Comparison of ENCODE assay signal across 8 cellular contexts in the genomic region with DNA sequence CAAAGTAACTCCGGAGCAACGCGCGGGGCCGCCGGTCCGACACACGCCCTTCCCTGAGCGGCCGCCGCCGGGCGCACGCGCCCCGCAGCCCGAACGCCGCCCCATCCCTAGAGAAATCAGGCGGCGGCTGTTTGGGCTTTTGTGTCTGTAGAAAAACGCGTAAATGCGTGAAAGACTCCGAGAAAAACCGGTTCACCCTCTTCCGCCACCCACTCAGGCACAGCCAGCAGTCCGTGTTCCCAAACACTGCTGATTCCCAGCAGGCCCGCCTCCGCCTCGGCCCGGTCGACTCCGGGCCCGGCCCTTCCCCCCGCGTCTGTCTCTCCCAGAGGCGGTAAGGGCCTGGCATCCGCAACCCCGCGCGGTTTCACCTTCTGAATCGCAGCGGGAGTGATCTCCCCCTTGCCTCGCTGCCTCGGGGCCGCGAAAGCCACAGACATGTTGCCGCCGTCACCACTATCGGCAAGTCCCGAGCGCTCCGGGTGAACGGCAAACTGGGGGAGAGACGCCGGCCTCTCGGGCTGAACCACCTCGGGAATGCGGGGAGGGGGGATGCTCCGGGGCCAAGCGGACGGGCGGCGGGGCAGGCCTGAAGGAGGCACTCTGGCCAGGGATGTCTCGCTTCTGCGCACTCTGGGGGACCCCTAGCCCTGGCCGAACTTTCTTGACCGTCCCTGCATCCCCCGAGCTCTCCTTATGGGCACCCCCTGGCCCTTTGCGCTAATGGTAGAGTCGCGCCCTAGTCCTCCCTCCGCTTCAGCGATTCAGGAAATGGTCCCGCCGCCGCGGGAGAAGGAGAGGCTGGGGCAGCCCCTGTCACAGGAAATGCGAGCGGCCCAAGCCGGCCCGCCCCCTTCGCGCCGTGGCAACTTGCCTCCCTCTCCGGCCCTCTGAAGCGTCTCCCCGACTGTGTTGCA. TPM values are rescaled to one million over a fixed set of nuclear protein-coding genes. Genes with fewer than 3 reads are reported as not detected.
A peak's percentile ranks its signal among the peaks of the same experiment; 100 is the strongest.
DNase-seq lines count a peak whose midpoint lies in the region; ATAC-seq and TF ChIP-seq lines count a peak whose summit lies in the region.

A gene with protein sequence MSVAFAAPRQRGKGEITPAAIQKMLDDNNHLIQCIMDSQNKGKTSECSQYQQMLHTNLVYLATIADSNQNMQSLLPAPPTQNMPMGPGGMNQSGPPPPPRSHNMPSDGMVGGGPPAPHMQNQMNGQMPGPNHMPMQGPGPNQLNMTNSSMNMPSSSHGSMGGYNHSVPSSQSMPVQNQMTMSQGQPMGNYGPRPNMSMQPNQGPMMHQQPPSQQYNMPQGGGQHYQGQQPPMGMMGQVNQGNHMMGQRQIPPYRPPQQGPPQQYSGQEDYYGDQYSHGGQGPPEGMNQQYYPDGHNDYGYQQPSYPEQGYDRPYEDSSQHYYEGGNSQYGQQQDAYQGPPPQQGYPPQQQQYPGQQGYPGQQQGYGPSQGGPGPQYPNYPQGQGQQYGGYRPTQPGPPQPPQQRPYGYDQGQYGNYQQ (minus strand): TSS at position 484 of the 917 bp plus-strand sequence. CDS start 44 bp downstream, at position 440.

- TF ChIP-seq CTCF in MM.1S (IDR thresholded peaks at IDR 0.05; ENCODE audit: low read length) (peak; percentile 11; the same call in 1 of the 2 replicates), foreskin keratinocyte (conservative IDR thresholded peaks at IDR 0.05) (peak; percentile 27)

- H3K4me2 ChIP-seq in MM.1S (ENCODE audit: low read depth, low read length): peak within 1 kb of the TSS; percentile 84

- ATAC-seq in foreskin keratinocyte: peak; percentile 91

- no peaks in the 10 kb centered on the region for H3K9me2 ChIP-seq in MM.1S (replicated peaks; ENCODE audit: insufficient read depth, low read length)

- peaks cover 24% of the 10 kb centered on the region for H3F3A ChIP-seq in MM.1S (ENCODE audit: insufficient read depth, low read length)

- peak; percentile 92 for DNase-seq in G401 (ENCODE audit: low spot score)
- DNase-seq in HAP-1 (ENCODE audit: low spot score in 2 of 2): peak; percentile 88 to 94
- DNase-seq in MM.1S: peak; percentile 96
- DNase-seq in SJCRH30: peak; percentile 89 to 91
- peak; percentile 75 to 84 (median 82) for DNase-seq in activated naive CD4-positive, alpha-beta T cell (lab: John Stamatoyannopoulos, UW)
- DNase-seq in foreskin keratinocyte: peak; percentile 80 to 89

- H3K4me3 ChIP-seq in HAP-1 (peak within 1 kb of the TSS; percentile 99), MM.1S (ENCODE audit: low read length) (peak within 1 kb of the TSS; percentile 100), SJCRH30 (peak within 1 kb of the TSS; percentile 91), neuron (ENCODE audit: low read length) (peak within 1 kb of the TSS; percentile 87), subcutaneous abdominal adipose tissue (ENCODE audit: low read depth in 1 of 5, low read length in 5 of 5) (peak within 1 kb of the TSS; percentile 90 to 97 (median 93))

- no peaks in the 10 kb centered on the region; the same call in 1 of the 2 replicates for H4K20me1 ChIP-seq in MM.1S (ENCODE audit: insufficient read depth, low read length)

- peaks cover 11% of the 10 kb centered on the region for H3K36me3 ChIP-seq in HAP-1 (replicated peaks)
- H3K36me3 ChIP-seq in MM.1S (replicated peaks; ENCODE audit: insufficient read depth, low read length): peaks cover 6% of the 10 kb centered on the region; the same call in 1 of the 2 replicates
- H3K36me3 ChIP-seq in SJCRH30: peaks cover 9% of the 10 kb centered on the region
- peaks cover 17% of the 10 kb centered on the region for H3K36me3 ChIP-seq in neuron (ENCODE audit: insufficient read depth, low read length)
- peaks cover 4 to 13% (median 10%) of the 10 kb centered on the region in 5 donors for H3K36me3 ChIP-seq in subcutaneous abdominal adipose tissue (ENCODE audit: control insufficient read depth in 5 of 5, insufficient read depth in 5 of 5, low read length in 5 of 5)

- H3K4me1 ChIP-seq in HAP-1: peaks cover 20% of the 10 kb centered on the region
- H3K4me1 ChIP-seq in MM.1S (ENCODE audit: low read length): no peaks in the 10 kb centered on the region
- no peaks in the 10 kb centered on the region for H3K4me1 ChIP-seq in SJCRH30
- H3K4me1 ChIP-seq in foreskin keratinocyte: peaks cover 9% of the 10 kb centered on the region
- H3K4me1 ChIP-seq in neuron (ENCODE audit: insufficient read depth, low read length): peaks cover 17% of the 10 kb centered on the region
- H3K4me1 ChIP-seq in subcutaneous abdominal adipose tissue (ENCODE audit: control insufficient read depth in 5 of 5, insufficient read depth in 5 of 5, low read length in 5 of 5): peaks cover 0 to 37% (median 27%) of the 10 kb centered on the region in 5 donors

- peaks cover 49% of the 10 kb centered on the region for H3K79me2 ChIP-seq in MM.1S (ENCODE audit: low read length)

- in situ Hi-C loops in G401 (cut with HindIII; ENCODE audit: low sequenced_read_pairs): no loop called here
- in situ Hi-C loops in HAP-1 (cut with MboI; ENCODE audit: low sequenced_read_pairs): no loop called here

- peak within 1 kb of the TSS; percentile 96 for H3K27ac ChIP-seq in MM.1S (ENCODE audit: low read length)
- peak within 1 kb of the TSS; percentile 95 for H3K27ac ChIP-seq in SJCRH30
- H3K27ac ChIP-seq in foreskin keratinocyte: peak within 1 kb of the TSS; percentile 92
- peak within 1 kb of the TSS; percentile 98 for H3K27ac ChIP-seq in subcutaneous abdominal adipose tissue (ENCODE audit: low read depth, low read length)

- H3K9ac ChIP-seq in MM.1S (ENCODE audit: low read length) (peak within 1 kb of the TSS; percentile 96), subcutaneous abdominal adipose tissue (ENCODE audit: low read length in 5 of 5) (peak within 1 kb of the TSS in 4 of 5 donors; percentile 89 to 96 (median 92))

- no peaks in the 10 kb centered on the region for H3K9me3 ChIP-seq in HAP-1
- H3K9me3 ChIP-seq in MM.1S (replicated peaks; ENCODE audit: insufficient read depth, low read length): no peaks in the 10 kb centered on the region
- H3K9me3 ChIP-seq in SJCRH30 (replicated peaks): no peaks in the 10 kb centered on the region
- no peaks in the 10 kb centered on the region for H3K9me3 ChIP-seq in neuron (ENCODE audit: low read length)
- no peaks in the 10 kb centered on the region for H3K9me3 ChIP-seq in subcutaneous abdominal adipose tissue (ENCODE audit: control insufficient read depth in 5 of 5, low read length in 5 of 5)

- no peaks in the 10 kb centered on the region for H3K27me3 ChIP-seq in HAP-1 (ENCODE audit: low read depth)
- no peaks in the 10 kb centered on the region for H3K27me3 ChIP-seq in MM.1S (replicated peaks; ENCODE audit: insufficient read depth, low read length)
- no peaks in the 10 kb centered on the region for H3K27me3 ChIP-seq in SJCRH30
- no peaks in the 10 kb centered on the region for H3K27me3 ChIP-seq in foreskin keratinocyte
- peaks cover 2% of the 10 kb centered on the region for H3K27me3 ChIP-seq in neuron (ENCODE audit: insufficient read depth, low read length)
- no peaks in the 10 kb centered on the region for H3K27me3 ChIP-seq in subcutaneous abdominal adipose tissue (ENCODE audit: control insufficient read depth in 5 of 5, insufficient read depth in 4 of 5, low read length in 5 of 5)

- peak within 1 kb of the TSS; percentile 93 for H2AFZ ChIP-seq in MM.1S (ENCODE audit: low read length)
- peak within 1 kb of the TSS; percentile 78 for H2AFZ ChIP-seq in neuron (ENCODE audit: low read depth, low read length)

RNA-seq across cellular contexts. Expression of the gene that starts here (rescaled TPM):
- total RNA-seq in G401 (2014; rRNA removed; shearing (Covaris generic)): 96.5 and 151 TPM in 2 replicates
- total RNA-seq in SJCRH30 (2014; rRNA removed; shearing (Covaris generic)): 61.3 and 70.2 TPM in 2 replicates
- 95.4 and 98.0 TPM in 2 replicates for total RNA-seq in foreskin keratinocyte
- 30.0 and 35.2 TPM in 2 replicates for polyA plus RNA-seq in foreskin keratinocyte

Comparison
In these comparisons a context has a peak if more than half of its experiments do, and no peak if none do; other contexts are left out.
1. Peak in every context shown above with its lines: DNase-seq, ATAC-seq, H3K4me3 ChIP-seq and H3K27ac ChIP-seq.